In genomic region chr2:191869178-191869577, GRCh38 we compare ENCODE assay signal across 8 cellular contexts. TPM values are rescaled to one million over a fixed set of nuclear protein-coding genes. Genes with fewer than 3 reads are reported as not detected.
DNase-seq lines count a peak whose midpoint lies in the region; ATAC-seq and TF ChIP-seq lines count a peak whose summit lies in the region.

No MANE protein-coding gene starts in this region.

- peaks cover 32% of the 10 kb centered on the region for H3K4me1 Mint-ChIP-seq in nephron
- H3K4me1 Mint-ChIP-seq in activated naive CD8-positive, alpha-beta T cell treated with anti-CD3 and anti-CD28 coated beads for 36 hours, result no peaks in the 10 kb centered on the region

- H3K27ac Mint-ChIP-seq in nephron, result peak overlapping the region in 2 of 3 experiments; percentile 6 to 53
- no peak overlapping the region for H3K27ac Mint-ChIP-seq in activated naive CD8-positive, alpha-beta T cell treated with anti-CD3 and anti-CD28 coated beads for 36 hours

- H3K4me1 ChIP-seq in Karpas-422 (ENCODE audit: low read length), result peaks cover 30% of the 10 kb centered on the region

- no peaks in the 10 kb centered on the region for H3K27me3 ChIP-seq in Karpas-422 (ENCODE audit: low read length)

- H3K79me2 ChIP-seq in Karpas-422 (ENCODE audit: low read length), result no peaks in the 10 kb centered on the region

- no peak overlapping the region for H3K4me3 ChIP-seq in Karpas-422 (ENCODE audit: low read length)

- H3K9ac ChIP-seq in Karpas-422 (ENCODE audit: low read length), result no peak overlapping the region

- H3K9me3 ChIP-seq in Karpas-422 (ENCODE audit: low read length), result no peaks in the 10 kb centered on the region

- H3K4me3 Mint-ChIP-seq in nephron, result no peak overlapping the region
- H3K4me3 Mint-ChIP-seq in activated naive CD8-positive, alpha-beta T cell treated with anti-CD3 and anti-CD28 coated beads for 36 hours, result no peak overlapping the region

- ATAC-seq in GM18870 (IDR thresholded peaks at IDR 0.05; ENCODE audit: unreplicated experiment), result no peak
- no peak for ATAC-seq in HG03025 (IDR thresholded peaks at IDR 0.05; ENCODE audit: low FRiP score, unreplicated experiment)

- H3K36me3 Mint-ChIP-seq in nephron (ENCODE audit: low read depth), result no peaks in the 10 kb centered on the region
- no peaks in the 10 kb centered on the region for H3K36me3 Mint-ChIP-seq in activated naive CD8-positive, alpha-beta T cell treated with anti-CD3 and anti-CD28 coated beads for 36 hours

- no peaks in the 10 kb centered on the region for H4K20me1 ChIP-seq in Karpas-422 (ENCODE audit: insufficient read depth, low read depth, low read length)

- peak overlapping the region; percentile 32 for H3K27ac ChIP-seq in Karpas-422 (ENCODE audit: low read length)

- H2AFZ ChIP-seq in Karpas-422 (ENCODE audit: low read length), result 0 out of 2 replicates have a peak overlapping the region, but pooled peaks have one; percentile 20

- peaks cover 1% of the 10 kb centered on the region for H3K9me3 Mint-ChIP-seq in nephron
- H3K9me3 Mint-ChIP-seq in activated naive CD8-positive, alpha-beta T cell treated with anti-CD3 and anti-CD28 coated beads for 36 hours, result no peaks in the 10 kb centered on the region

- TF ChIP-seq CTCF in GM12873 (IDR thresholded peaks at IDR 0.05; ENCODE audit: insufficient read depth, low read depth, low read length, missing control alignments) (peak; percentile 58), nephron (IDR thresholded peaks at IDR 0.05; ENCODE audit: unreplicated experiment in 3 of 3) (peak; percentile 14 to 48 (median 23))

- no peaks in the 10 kb centered on the region for H3K27me3 Mint-ChIP-seq in nephron (ENCODE audit: low read depth)
- H3K27me3 Mint-ChIP-seq in activated naive CD8-positive, alpha-beta T cell treated with anti-CD3 and anti-CD28 coated beads for 36 hours, result peaks cover 33% of the 10 kb centered on the region

- no peaks in the 10 kb centered on the region for H3K36me3 ChIP-seq in Karpas-422 (ENCODE audit: insufficient read depth, low read length)

- DNase-seq in Karpas-422, result peak; percentile 77
- DNase-seq in astrocyte of the hippocampus (ENCODE audit: low read depth, low spot score), result peak; percentile 41
- DNase-seq in D341Med (ENCODE audit: low spot score), result no peak
- no peak for DNase-seq in activated naive CD8-positive, alpha-beta T cell treated with anti-CD3 and anti-CD28 coated beads for 36 hours

- no peaks in the 10 kb centered on the region for H3K9me2 ChIP-seq in Karpas-422 (replicated peaks; ENCODE audit: insufficient read depth, low read length)

- peak overlapping the region; percentile 46 for H3K4me2 ChIP-seq in Karpas-422 (ENCODE audit: low read depth, low read length, poor library complexity, severe bottlenecking)

RNA-seq across cellular contexts. Expression of gene CAVIN2, which starts 22.3 kb away (rescaled TPM):
- 2.7 and 3.1 TPM in 2 replicates for total RNA-seq in Karpas-422 (2014; rRNA removed; shearing (Covaris generic); ENCODE audit: low replicate concordance)
- total RNA-seq in activated naive CD8-positive, alpha-beta T cell treated with anti-CD3 and anti-CD28 coated beads for 36 hours, result not detected

Comparison
In these comparisons a context has a peak if more than half of its experiments do, and no peak if none do; other contexts are left out.
1. DNase-seq: peak in Karpas-422 (single experiment) and astrocyte of the hippocampus (single experiment); none in D341Med (single experiment) and activated naive CD8-positive, alpha-beta T cell treated with anti-CD3 and anti-CD28 coated beads for 36 hours (single experiment).